Comparison of ENCODE assay signal across 7 cellular contexts in the genomic region with DNA sequence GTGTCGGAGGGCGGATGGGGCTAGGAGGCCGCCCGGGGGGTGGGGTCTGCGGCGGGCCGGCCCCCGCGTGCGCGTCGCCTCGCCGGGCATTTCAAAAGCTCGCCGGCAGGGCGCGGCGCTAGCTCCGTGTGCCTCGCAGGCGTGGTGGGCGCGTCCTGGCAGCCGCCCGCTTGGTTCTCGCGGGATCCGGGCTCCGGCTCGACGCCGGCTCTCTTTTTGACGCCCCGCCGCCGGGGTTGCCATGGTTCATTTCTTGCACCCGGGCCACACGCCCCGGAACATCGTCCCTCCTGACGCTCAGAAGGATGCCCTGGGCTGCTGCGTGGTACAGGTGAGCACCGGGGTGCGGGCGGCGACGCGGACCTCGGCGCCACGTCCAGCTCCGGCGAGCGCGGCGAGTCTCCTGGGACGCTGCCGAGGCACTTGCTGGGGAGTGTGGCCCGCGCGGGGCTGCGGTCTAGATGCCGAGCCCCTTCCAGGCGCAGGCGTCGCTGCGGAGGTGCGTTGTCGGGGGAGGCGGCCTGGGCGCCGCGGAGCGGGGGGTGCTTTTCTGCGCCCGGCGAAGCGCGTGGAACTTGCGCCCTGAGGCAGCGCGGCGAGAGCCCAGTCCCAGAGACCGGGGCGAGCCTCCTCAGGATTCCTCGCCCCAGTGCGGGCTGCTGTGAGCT. TPM values are rescaled to one million over a fixed set of nuclear protein-coding genes. Genes with fewer than 3 reads are reported as not detected.
DNase-seq lines count a peak whose midpoint lies in the region; ATAC-seq and TF ChIP-seq lines count a peak whose summit lies in the region.

Gene ZYG11A (plus strand): TSS at position 118 of the 668 bp plus-strand sequence. CDS start 124 bp downstream, at position 242.

- H3K27ac ChIP-seq in effector memory CD4-positive, alpha-beta T cell (ENCODE audit: insufficient read depth, low read length, poor library complexity, severe bottlenecking), result no peak within 1 kb of the TSS

- peaks cover 15% of the 10 kb centered on the region for H3K27me3 Mint-ChIP-seq in stimulated activated memory B cell treated with anti-CD40 and anti-IgM and Interleukin-4, amounts not matched to agents 10 μg/mL and 1 μg/mL and 100 μg/mL, for 72 hours

- TF ChIP-seq POLR2A in GM18505 (IDR thresholded peaks at IDR 0.05; ENCODE audit: borderline replicate concordance, extremely low read depth, insufficient read depth, insufficient read length), result peak; percentile 73

- H3K9me3 Mint-ChIP-seq in stimulated activated memory B cell treated with anti-CD40 and anti-IgM and Interleukin-4, amounts not matched to agents 10 μg/mL and 1 μg/mL and 100 μg/mL, for 72 hours, result no peaks in the 10 kb centered on the region

- DNase-seq in NCI-H2196 treated with DMSO at 0.1 percent for 48 hours (lab: John Stamatoyannopoulos, UW; ENCODE audit: unreplicated experiment) (peak; percentile 89), myocyte (ENCODE audit: low read depth) (peak; percentile 35)
- DNase-seq in activated CD4-positive, alpha-beta T cell treated with anti-CD3 and anti-CD28 coated beads, Interleukin-2, amount 50 U/mL, for 48 hours, result peak; percentile 69 to 76
- DNase-seq in effector memory CD4-positive, alpha-beta T cell, result peak; percentile 14 to 51 (median 43)

- H3K36me3 Mint-ChIP-seq in stimulated activated memory B cell treated with anti-CD40 and anti-IgM and Interleukin-4, amounts not matched to agents 10 μg/mL and 1 μg/mL and 100 μg/mL, for 72 hours, result no peaks in the 10 kb centered on the region

- peaks cover 13% of the 10 kb centered on the region for H3K27me3 ChIP-seq in effector memory CD4-positive, alpha-beta T cell (replicated peaks; ENCODE audit: control insufficient read depth, insufficient read depth, low read length, poor library complexity, severe bottlenecking)

- H3K4me1 ChIP-seq in effector memory CD4-positive, alpha-beta T cell (ENCODE audit: control insufficient read depth, insufficient read depth, low read length, poor library complexity, severe bottlenecking), result peaks cover 5% of the 10 kb centered on the region

- peak; percentile 86 for ATAC-seq in GM18505 (IDR thresholded peaks at IDR 0.05; ENCODE audit: unreplicated experiment)
- peak; percentile 82 for ATAC-seq in HG02973 (IDR thresholded peaks at IDR 0.05; ENCODE audit: unreplicated experiment)
- peak; percentile 97 for ATAC-seq in stimulated activated memory B cell treated with anti-CD40 and anti-IgM and Interleukin-4, amounts not matched to agents 10 μg/mL and 1 μg/mL and 100 μg/mL, for 72 hours

- no peaks in the 10 kb centered on the region for H3K36me3 ChIP-seq in effector memory CD4-positive, alpha-beta T cell (ENCODE audit: control insufficient read depth, insufficient read depth, low read length)

- H3K4me3 Mint-ChIP-seq in stimulated activated memory B cell treated with anti-CD40 and anti-IgM and Interleukin-4, amounts not matched to agents 10 μg/mL and 1 μg/mL and 100 μg/mL, for 72 hours, result peak within 1 kb of the TSS; percentile 78

- peak within 1 kb of the TSS; percentile 43 for H3K4me3 ChIP-seq in effector memory CD4-positive, alpha-beta T cell (ENCODE audit: insufficient read depth, low read depth, low read length, poor library complexity, severe bottlenecking)

- H3K27ac Mint-ChIP-seq in stimulated activated memory B cell treated with anti-CD40 and anti-IgM and Interleukin-4, amounts not matched to agents 10 μg/mL and 1 μg/mL and 100 μg/mL, for 72 hours, result peak within 1 kb of the TSS; percentile 73

- no peaks in the 10 kb centered on the region for H3K9me3 ChIP-seq in effector memory CD4-positive, alpha-beta T cell (ENCODE audit: control insufficient read depth, low read length)

- peaks cover 13% of the 10 kb centered on the region for H3K4me1 Mint-ChIP-seq in stimulated activated memory B cell treated with anti-CD40 and anti-IgM and Interleukin-4, amounts not matched to agents 10 μg/mL and 1 μg/mL and 100 μg/mL, for 72 hours

RNA-seq across cellular contexts. Expression of gene ZYG11A, which starts in this region (rescaled TPM):
- 0.10 TPM in 1 of 2 replicates, not detected in the other for total RNA-seq in myocyte
- polyA plus RNA-seq in myocyte (2012), result not detected

Comparison
In these comparisons a context has a peak if more than half of its experiments do, and no peak if none do; other contexts are left out.
1. Peak in DNase-seq in myocyte; RNA of the gene not detected or under 1 TPM.
2. DNase-seq: peak in every context shown above with its lines; median percentile 89 in NCI-H2196 treated with DMSO at 0.1 percent for 48 hours; 72 in activated CD4-positive, alpha-beta T cell treated with anti-CD3 and anti-CD28 coated beads, Interleukin-2, amount 50 U/mL, for 48 hours; 43 in effector memory CD4-positive, alpha-beta T cell; 35 in myocyte.